Comparison of ENCODE assay signal across 1 cellular context in genomic region chr1:150874455-150875196, GRCh38.
TF ChIP-seq lines count a peak whose summit lies in the region.

No MANE protein-coding gene starts in this region.

TF ChIP-seq in liver, 16 proteins besides CTCF, POLR2A, EP300 and RAD21 (continued from another document):
- peak in 1 of 2 donors; percentile 54 for TF ChIP-seq RXRA (IDR thresholded peaks at IDR 0.05)
- no peak for TF ChIP-seq ATF3 (IDR thresholded peaks at IDR 0.05)
TF ChIP-seq in liver: peak in this region for 5.
